In the genomic region with DNA sequence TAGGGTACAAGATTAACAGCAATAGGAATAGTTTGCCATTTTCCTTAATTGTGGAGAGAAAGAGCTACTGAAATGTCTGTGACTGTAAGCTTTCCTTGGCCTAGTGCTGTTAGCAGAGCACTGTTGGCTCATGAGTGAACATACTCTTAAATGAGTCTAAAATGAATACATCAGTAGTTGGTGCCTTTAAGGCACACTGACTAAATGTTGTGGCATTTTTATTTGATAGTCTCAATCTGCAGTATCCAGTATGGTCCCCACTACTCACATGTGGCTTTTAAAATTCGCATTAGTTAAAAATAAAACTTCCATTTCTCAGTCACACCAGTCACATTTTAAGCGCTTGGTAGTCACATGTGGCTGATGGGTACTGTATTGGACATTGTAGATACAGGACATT, we compare ENCODE assay signal across 15 cellular contexts. TPM values are rescaled to one million over a fixed set of nuclear protein-coding genes. Genes with fewer than 3 reads are reported as not detected.
DNase-seq lines count a peak whose midpoint lies in the region; ATAC-seq and TF ChIP-seq lines count a peak whose summit lies in the region.
"Had no signal": no experiment of that assay in that cellular context is flagged by ENCODE, and none has a peak within 500 bp of the region (broad histone marks: within the 10 kb centered on the region; RNA-seq: fewer than 3 reads in every experiment).

No MANE protein-coding gene starts in this region.

- TF ChIP-seq RAD21 in IMR-90 (IDR thresholded peaks at IDR 0.05; ENCODE audit: low read length), result no peak

- peaks cover 58% of the 10 kb centered on the region for H3K4me1 ChIP-seq in CD4-positive, alpha-beta memory T cell (ENCODE audit: insufficient read depth, low read length)
- H3K4me1 ChIP-seq in IMR-90 (ENCODE audit: control insufficient read depth, insufficient read depth, low read length), result peaks cover 17% of the 10 kb centered on the region
- H3K4me1 ChIP-seq: BLaER1 had no signal

- no peaks in the 10 kb centered on the region for H3K9me3 ChIP-seq in CD4-positive, alpha-beta memory T cell (ENCODE audit: control insufficient read depth in 1 of 2, low read length in 2 of 2)
- H3K9me3 ChIP-seq in IMR-90 (ENCODE audit: control insufficient read depth, insufficient read depth, low read length), result no peaks in the 10 kb centered on the region
- H3K9me3 ChIP-seq: BLaER1, Peyer's patch, spleen had no signal

- BruUV-seq in IMR-90 (replicated peaks; lab: Mats Ljungman, UMichigan), result no TSS peak

- H3K18ac ChIP-seq in IMR-90 (ENCODE audit: low read depth, low read length), result no peak overlapping the region

- peaks cover 6% of the 10 kb centered on the region; the same call in 1 of the 2 replicates for H3K9me1 ChIP-seq in IMR-90 (ENCODE audit: insufficient read depth, low read length)

- peaks cover 20% of the 10 kb centered on the region for H4K20me1 ChIP-seq in IMR-90 (ENCODE audit: insufficient read depth, low read length)

- peak overlapping the region; percentile 18 for H2BK5ac ChIP-seq in IMR-90 (ENCODE audit: low read depth, low read length, poor library complexity, severe bottlenecking)

- DNase-seq in CD4-positive, alpha-beta memory T cell, result no peak
- DNase-seq in IMR-90 (no peak), natural killer cell (no peak), globus pallidus (ENCODE audit: low spot score) (no peak), sciatic nerve (ENCODE audit: low spot score) (no peak)
- no peak for DNase-seq in activated naive CD8-positive, alpha-beta T cell treated with anti-CD3 and anti-CD28 coated beads for 36 hours
- DNase-seq: activated CD4-positive, alpha-beta T cell treated with anti-CD3 and anti-CD28 coated beads for 1 hour; DMS79; NCI-H69; nucleus accumbens; Peyer's patch; spleen had no signal

- no peak overlapping the region for H3K4me3 Mint-ChIP-seq in CD4-positive, alpha-beta memory T cell
- no peak overlapping the region for H3K4me3 Mint-ChIP-seq in activated naive CD8-positive, alpha-beta T cell treated with anti-CD3 and anti-CD28 coated beads for 36 hours
- H3K4me3 Mint-ChIP-seq in natural killer cell, result no peak overlapping the region

- WGBS in IMR-90 (ENCODE audit: extremely low coverage in 2 of 2, insufficient read length in 1 of 2), 2 experiments, result no CpG with 5 or more reads among the region's 2 CpGs

- H3K9ac ChIP-seq in IMR-90 (ENCODE audit: low read depth, low read length), result no peak overlapping the region
- H3K9ac ChIP-seq: BLaER1 had no signal

- in situ Hi-C loops in IMR-90 (cut with MboI; ENCODE audit: low sequenced_read_pairs), result no loop called here

- peaks cover 71 to 91% of the 10 kb centered on the region in 2 donors for H3K36me3 Mint-ChIP-seq in CD4-positive, alpha-beta memory T cell
- peaks cover 70% of the 10 kb centered on the region for H3K36me3 Mint-ChIP-seq in activated naive CD8-positive, alpha-beta T cell treated with anti-CD3 and anti-CD28 coated beads for 36 hours
- H3K36me3 Mint-ChIP-seq in natural killer cell, result peaks cover 28% of the 10 kb centered on the region

- peak overlapping the region; percentile 31; the same call in 1 of the 2 replicates for H3K23ac ChIP-seq in IMR-90 (ENCODE audit: low read depth, low read length)

- H3K4me3 ChIP-seq in CD4-positive, alpha-beta memory T cell (ENCODE audit: low read length in 2 of 2), result no peak overlapping the region
- H3K4me3 ChIP-seq in IMR-90 (ENCODE audit: insufficient read depth, low read depth, low read length), result no peak overlapping the region
- H3K4me3 ChIP-seq: BLaER1, Peyer's patch, spleen had no signal

- peaks cover 35 to 74% (median 50%) of the 10 kb centered on the region in 4 donors for H3K4me1 Mint-ChIP-seq in CD4-positive, alpha-beta memory T cell
- peaks cover 50% of the 10 kb centered on the region for H3K4me1 Mint-ChIP-seq in activated naive CD8-positive, alpha-beta T cell treated with anti-CD3 and anti-CD28 coated beads for 36 hours
- peaks cover 34 to 49% of the 10 kb centered on the region in 2 donors for H3K4me1 Mint-ChIP-seq in natural killer cell

- H3K56ac ChIP-seq in IMR-90 (ENCODE audit: extremely low read depth, insufficient read depth, low read length), result no peak overlapping the region

- H3K4ac ChIP-seq in IMR-90 (ENCODE audit: low read depth, low read length), result no peak overlapping the region

- H3K14ac ChIP-seq in IMR-90 (replicated peaks; ENCODE audit: low read depth, low read length), result no peak overlapping the region

- TF ChIP-seq CTCF in IMR-90 (conservative IDR thresholded peaks at IDR 0.05; ENCODE audit: low read depth, low read length), result no peak
- no peak for TF ChIP-seq CTCF in natural killer cell (IDR thresholded peaks at IDR 0.05)

- H3K27me3 ChIP-seq in CD4-positive, alpha-beta memory T cell (ENCODE audit: insufficient read depth, low read length), result no peaks in the 10 kb centered on the region
- no peaks in the 10 kb centered on the region for H3K27me3 ChIP-seq in IMR-90 (ENCODE audit: control insufficient read depth, insufficient read depth, low read length)
- H3K27me3 ChIP-seq: BLaER1, Peyer's patch, spleen had no signal

- no peak overlapping the region for H2BK20ac ChIP-seq in IMR-90 (ENCODE audit: low read depth, low read length)

- CTCF ChIA-PET in CD4-positive, alpha-beta memory T cell (lab: Charles Lee; ENCODE audit: partially characterized antibody), result interaction anchor here (1.1 to 1.2 kb wide), 2 partner anchors 120 to 131 kb away, joined by 3 to 6 read pairs; no protein-coding TSS in a partner anchor
- CTCF ChIA-PET in IMR-90 (lab: Yijun Ruan, JAX), result no interaction called here

- TF ChIP-seq POLR2A in IMR-90 (IDR thresholded peaks at IDR 0.05; ENCODE audit: low read depth, low read length), result no peak

- no peaks in the 10 kb centered on the region for H3K27me3 Mint-ChIP-seq in CD4-positive, alpha-beta memory T cell
- H3K27me3 Mint-ChIP-seq in activated naive CD8-positive, alpha-beta T cell treated with anti-CD3 and anti-CD28 coated beads for 36 hours, result no peaks in the 10 kb centered on the region
- no peaks in the 10 kb centered on the region for H3K27me3 Mint-ChIP-seq in natural killer cell (ENCODE audit: low read depth in 2 of 2)

- dilution Hi-C loops in IMR-90 (cut with HindIII; ENCODE audit: low sequenced_read_pairs, unreplicated experiment), result loop anchor here (25.0 kb wide), 1 partner anchor 116 kb away; no protein-coding TSS in a partner anchor

- H3K79me1 ChIP-seq in IMR-90 (ENCODE audit: low read depth in 1 of 2, low read length in 2 of 2), result peaks cover 17 to 55% of the 10 kb centered on the region in 2 experiments; a peak in 3 of 4 replicates

- peaks cover 83% of the 10 kb centered on the region for H3K36me3 ChIP-seq in CD4-positive, alpha-beta memory T cell (ENCODE audit: insufficient read depth, low read length)
- peaks cover 60% of the 10 kb centered on the region for H3K36me3 ChIP-seq in IMR-90 (ENCODE audit: control insufficient read depth, insufficient read depth, low read length)

- no peak overlapping the region for H2BK15ac ChIP-seq in IMR-90 (ENCODE audit: low read depth, low read length)

- no peak overlapping the region for H4K91ac ChIP-seq in IMR-90 (ENCODE audit: insufficient read depth, low read depth, low read length)

- H3K27ac ChIP-seq in CD4-positive, alpha-beta memory T cell (ENCODE audit: low read depth, low read length), result no peak overlapping the region
- no peak overlapping the region for H3K27ac ChIP-seq in IMR-90 (ENCODE audit: insufficient read depth, low read length)
- H3K27ac ChIP-seq: BLaER1, Peyer's patch had no signal

- ATAC-seq in IMR-90 (ENCODE audit: low read depth), result no peak
- no peak for ATAC-seq in natural killer cell
- ATAC-seq in HG03354 (IDR thresholded peaks at IDR 0.05; ENCODE audit: poor library complexity, severe bottlenecking, unreplicated experiment), result no peak
- ATAC-seq in sciatic nerve, result no peak
- no peak for ATAC-seq in HG03565 (IDR thresholded peaks at IDR 0.05; ENCODE audit: unreplicated experiment)

- H3K27ac Mint-ChIP-seq in CD4-positive, alpha-beta memory T cell, result peak overlapping the region in 6 of 7 donors; percentile 43 to 92 (median 71)
- peak overlapping the region; percentile 47 for H3K27ac Mint-ChIP-seq in activated naive CD8-positive, alpha-beta T cell treated with anti-CD3 and anti-CD28 coated beads for 36 hours
- peak overlapping the region; percentile 36 to 80 for H3K27ac Mint-ChIP-seq in natural killer cell

- POLR2A ChIA-PET in CD4-positive, alpha-beta memory T cell (lab: Charles Lee; ENCODE audit: partially characterized antibody), result interaction anchor here (1.9 to 7.2 kb wide), 2 partner anchors 20 to 119 kb away, joined by 5 to 44 read pairs; no protein-coding TSS in a partner anchor
- POLR2A ChIA-PET in IMR-90 (lab: Charles Lee; ENCODE audit: unreplicated experiment), result interaction anchor here (0.5 kb wide), 1 partner anchor 119 kb away, joined by 3 read pairs; no protein-coding TSS in a partner anchor

- no peak overlapping the region for H4K8ac ChIP-seq in IMR-90 (ENCODE audit: low read depth in 2 of 2, low read length in 2 of 2)

- H4K5ac ChIP-seq in IMR-90 (ENCODE audit: low read depth, low read length), result no peak overlapping the region

- H2AK5ac ChIP-seq in IMR-90 (ENCODE audit: low read depth, low read length), result no peak overlapping the region

- no peak overlapping the region for H2BK120ac ChIP-seq in IMR-90 (ENCODE audit: low read depth, low read length)

- no peak overlapping the region for H2AFZ ChIP-seq in IMR-90 (replicated peaks; ENCODE audit: low read length, poor library complexity)

- H3K4me2 ChIP-seq in IMR-90 (ENCODE audit: low read depth, low read length), result no peak overlapping the region
- H3K4me2 ChIP-seq: BLaER1 had no signal

- H3K9me3 Mint-ChIP-seq in CD4-positive, alpha-beta memory T cell, result no peaks in the 10 kb centered on the region
- no peaks in the 10 kb centered on the region for H3K9me3 Mint-ChIP-seq in activated naive CD8-positive, alpha-beta T cell treated with anti-CD3 and anti-CD28 coated beads for 36 hours
- H3K9me3 Mint-ChIP-seq in natural killer cell, result no peaks in the 10 kb centered on the region

- H2AK9ac ChIP-seq in IMR-90 (replicated peaks; ENCODE audit: low read depth, low read length, poor library complexity), result no peak overlapping the region

- intact Hi-C loops in CD4-positive, alpha-beta memory T cell (cut with micrococcal nuclease), result loop anchor here (2.0 to 5.0 kb wide), 2 partner anchors 14 to 59 kb away; no protein-coding TSS in a partner anchor
- intact Hi-C loops in IMR-90 (cut with micrococcal nuclease) (no loop called here), natural killer cell (cut with micrococcal nuclease) (no loop called here), sciatic nerve (cut with DNase I) (no loop called here)

RNA-seq across cellular contexts. Expression of gene CHD2, which starts 28.2 kb away (rescaled TPM):
- total RNA-seq in CD4-positive, alpha-beta memory T cell, result 100 to 1,000 TPM; 340 to 351 TPM
- 100 to 1,000 TPM in 1 of 2 donors, 10 to 100 TPM in 1; 28.4 to 108 TPM for polyA plus RNA-seq in CD4-positive, alpha-beta memory T cell
- total RNA-seq in IMR-90 (2012; rRNA removed) (64.7 and 71.4 TPM in 2 replicates), natural killer cell (100 to 1,000 TPM; 418 to 449 (median 441) TPM), sciatic nerve (167 TPM)
- polyA plus RNA-seq in IMR-90 (2012; rRNA removed), result 37.8 and 44.9 TPM in 2 replicates
- 9.0 and 12.0 TPM in 2 replicates for polyA plus RNA-seq in IMR-90 (2012; cell fraction: cytosol; rRNA removed)
- polyA plus RNA-seq in IMR-90 (2012; cell fraction: nucleus; rRNA removed; ENCODE audit: low replicate concordance), result 54.1 and 206 TPM in 2 replicates
- total RNA-seq in activated naive CD8-positive, alpha-beta T cell treated with anti-CD3 and anti-CD28 coated beads for 36 hours, result 10 to 100 TPM; 92.8 to 95.7 TPM
